1 cellular context compared by ENCODE assay signal in genomic region chr1:156126043-156126700, GRCh38.
TF ChIP-seq lines count a peak whose summit lies in the region.

No MANE protein-coding gene starts in this region.

TF ChIP-seq in HEK293, 187 proteins besides CTCF, POLR2A, EP300 and RAD21 (continued from another document and continues in another):
- 0 out of 2 replicates have a peak, but pooled peaks have one; percentile 26 for TF ChIP-seq ZNF518A (tag by site-specific recombination; conservative IDR thresholded peaks at IDR 0.05; ENCODE audit: low read depth)
- no peak for TF ChIP-seq ZSCAN23 (tag by site-specific recombination; IDR thresholded peaks at IDR 0.05)
- TF ChIP-seq ZNF830 (tag by site-specific recombination; IDR thresholded peaks at IDR 0.05; ENCODE audit: low read depth): no peak
- no peak for TF ChIP-seq ZNF24 (tag by site-specific recombination; IDR thresholded peaks at IDR 0.05)
- no peak for TF ChIP-seq ZNF76 (tag by site-specific recombination; IDR thresholded peaks at IDR 0.05; ENCODE audit: borderline replicate concordance, low read depth)
- TF ChIP-seq ZNF792 (tag by site-specific recombination; IDR thresholded peaks at IDR 0.05): no peak
- no peak for TF ChIP-seq ZNF157 (tag by site-specific recombination; IDR thresholded peaks at IDR 0.05)
- peak; percentile 71 for TF ChIP-seq ZEB2 (tag by site-specific recombination; IDR thresholded peaks at IDR 0.05)
- TF ChIP-seq PRDM1 (tag by site-specific recombination; IDR thresholded peaks at IDR 0.05): 0 out of 2 replicates have a peak, but pooled peaks have one; percentile 37
- no peak for TF ChIP-seq ZNF274 (IDR thresholded peaks at IDR 0.05; ENCODE audit: low read length)
- TF ChIP-seq ZNF274 (tag by site-specific recombination; IDR thresholded peaks at IDR 0.05; ENCODE audit: borderline replicate concordance): no peak
- TF ChIP-seq REST (tag by site-specific recombination; IDR thresholded peaks at IDR 0.05): no peak
- no peak for TF ChIP-seq ZNF677 (tag by site-specific recombination; IDR thresholded peaks at IDR 0.05)
- TF ChIP-seq ZFP37 (tag by site-specific recombination; IDR thresholded peaks at IDR 0.05): 0 out of 2 replicates have a peak, but pooled peaks have one; percentile 25
- no peak for TF ChIP-seq ZNF837 (tag by site-specific recombination; IDR thresholded peaks at IDR 0.05)
- TF ChIP-seq KLF17 (tag by site-specific recombination; IDR thresholded peaks at IDR 0.05): peak; percentile 65
- TF ChIP-seq ZNF658 (tag by site-specific recombination; IDR thresholded peaks at IDR 0.05): no peak
- peak; percentile 63; the same call in 1 of the 2 replicates for TF ChIP-seq ZNF692 (tag by site-specific recombination; IDR thresholded peaks at IDR 0.05)
- TF ChIP-seq ZNF791 (tag by site-specific recombination; IDR thresholded peaks at IDR 0.05): no peak
- TF ChIP-seq, protein P1, sequence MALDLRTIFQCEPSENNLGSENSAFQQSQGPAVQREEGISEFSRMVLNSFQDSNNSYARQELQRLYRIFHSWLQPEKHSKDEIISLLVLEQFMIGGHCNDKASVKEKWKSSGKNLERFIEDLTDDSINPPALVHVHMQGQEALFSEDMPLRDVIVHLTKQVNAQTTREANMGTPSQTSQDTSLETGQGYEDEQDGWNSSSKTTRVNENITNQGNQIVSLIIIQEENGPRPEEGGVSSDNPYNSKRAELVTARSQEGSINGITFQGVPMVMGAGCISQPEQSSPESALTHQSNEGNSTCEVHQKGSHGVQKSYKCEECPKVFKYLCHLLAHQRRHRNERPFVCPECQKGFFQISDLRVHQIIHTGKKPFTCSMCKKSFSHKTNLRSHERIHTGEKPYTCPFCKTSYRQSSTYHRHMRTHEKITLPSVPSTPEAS (tag by site-specific recombination; IDR thresholded peaks at IDR 0.05): no peak
- no peak for TF ChIP-seq KLF7 (tag by site-specific recombination; IDR thresholded peaks at IDR 0.05; ENCODE audit: borderline replicate concordance)
- no peak for TF ChIP-seq ZNF37A (tag by site-specific recombination; IDR thresholded peaks at IDR 0.05)
- no peak for TF ChIP-seq PRDM2 (tag by site-specific recombination; IDR thresholded peaks at IDR 0.05; ENCODE audit: borderline replicate concordance)
- TF ChIP-seq ZNF433 (tag by site-specific recombination; IDR thresholded peaks at IDR 0.05; ENCODE audit: low read depth): no peak
- no peak for TF ChIP-seq ZNF664 (tag by site-specific recombination; IDR thresholded peaks at IDR 0.05)
- TF ChIP-seq ZFP3 (tag by site-specific recombination; IDR thresholded peaks at IDR 0.05; ENCODE audit: low read depth): no peak
- no peak for TF ChIP-seq ZBTB26 (tag by site-specific recombination; optimal IDR thresholded peaks at IDR 0.05)
- TF ChIP-seq ZNF184 (tag by site-specific recombination; IDR thresholded peaks at IDR 0.05): peak; percentile 38; the same call in 1 of the 2 replicates
- 0 out of 2 replicates have a peak, but pooled peaks have one; percentile 34 for TF ChIP-seq ZBTB20 (tag by site-specific recombination; IDR thresholded peaks at IDR 0.05)
- no peak for TF ChIP-seq ZNF521 (tag by site-specific recombination; IDR thresholded peaks at IDR 0.05)
- TF ChIP-seq ZNF530 (tag by site-specific recombination; IDR thresholded peaks at IDR 0.05; ENCODE audit: low read depth): no peak
- TF ChIP-seq TCF7L2 (IDR thresholded peaks at IDR 0.05; ENCODE audit: borderline replicate concordance, low read depth, low read length): no peak
- no peak for TF ChIP-seq HOXC10 (CRISPR knock-in tag; IDR thresholded peaks at IDR 0.05)
- TF ChIP-seq ZNF596 (tag by site-specific recombination; IDR thresholded peaks at IDR 0.05): no peak
- TF ChIP-seq ZNF140 (tag by site-specific recombination; IDR thresholded peaks at IDR 0.05): no peak
- no peak for TF ChIP-seq ZNF391 (tag by site-specific recombination; IDR thresholded peaks at IDR 0.05; ENCODE audit: borderline replicate concordance, low read depth)
- TF ChIP-seq ZNF707 (tag by site-specific recombination; IDR thresholded peaks at IDR 0.05): no peak
- TF ChIP-seq ZNF324 (tag by site-specific recombination; IDR thresholded peaks at IDR 0.05): no peak
- TF ChIP-seq ZNF626 (tag by site-specific recombination; IDR thresholded peaks at IDR 0.05): no peak
- TF ChIP-seq GLIS2 (tag by site-specific recombination; IDR thresholded peaks at IDR 0.05): peak; percentile 68
- TF ChIP-seq ZBTB17 (tag by site-specific recombination; IDR thresholded peaks at IDR 0.05): peak; percentile 90
- peak; percentile 59 for TF ChIP-seq ZFHX2 (tag by site-specific recombination; conservative IDR thresholded peaks at IDR 0.05)
- TF ChIP-seq ZNF292 (tag by site-specific recombination; IDR thresholded peaks at IDR 0.05; ENCODE audit: borderline replicate concordance, low read depth): no peak
